Comparison of ENCODE assay signal across 18 cellular contexts in the genomic region with DNA sequence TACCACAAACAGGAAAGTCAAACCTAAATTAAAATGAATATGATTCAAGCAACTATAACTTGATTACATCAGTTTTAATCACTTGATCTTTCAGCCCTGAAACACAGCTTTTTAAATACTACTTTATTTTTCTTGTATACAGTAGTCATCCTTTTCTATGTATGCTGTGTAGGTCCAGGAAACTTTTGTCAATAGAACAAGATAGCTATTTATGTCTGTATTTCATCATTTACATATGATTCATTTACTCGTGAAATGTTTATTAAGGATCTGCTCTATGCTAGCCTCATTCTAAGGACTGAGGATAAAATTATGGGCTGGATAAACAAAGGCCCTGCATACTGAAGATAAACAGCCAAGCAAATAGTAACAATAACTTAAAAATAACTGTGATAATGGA.
"Had no signal": no experiment of that assay in that cellular context is flagged by ENCODE, and none has a peak within 500 bp of the region (broad histone marks: within the 10 kb centered on the region; RNA-seq: fewer than 3 reads in every experiment).

No MANE protein-coding gene starts in this region.

- H3K4me3 ChIP-seq: left ventricle myocardium inferior, neural progenitor cell, uterus had no signal

- H3K4me1 ChIP-seq: left ventricle myocardium inferior, uterus had no signal

- H3K36me3 ChIP-seq: left ventricle myocardium inferior, neural progenitor cell, uterus had no signal

- H3K27ac ChIP-seq: left ventricle myocardium inferior, neural progenitor cell, uterus had no signal

- H3K9me3 ChIP-seq: left ventricle myocardium inferior, uterus had no signal

- DNase-seq: activated CD4-positive, alpha-beta memory T cell treated with anti-CD3 and anti-CD28 coated beads, Interleukin-2, amount 10 ng/mL, durations not matched to agents 7 days and 5 days; activated CD4-positive, alpha-beta T cell treated with anti-CD3 and anti-CD28 coated beads, Interleukin-2, amount 10 ng/mL, durations not matched to agents 24 days and 14 days; activated effector memory CD4-positive, alpha-beta T cell treated with Interleukin-2 at 50 U/mL for 16 hours; activated naive CD4-positive, alpha-beta T cell treated with anti-CD3 and anti-CD28 coated beads, Interleukin-2, amount 50 U/mL, for 16 hours; activated naive CD8-positive, alpha-beta T cell treated with anti-CD3 and anti-CD28 coated beads, Interleukin-2, amount 50 U/mL, for 24 hours; activated T-cell treated with anti-CD3 and anti-CD28 coated beads, Interleukin-2, amount 50 U/mL, for 72 hours; left ventricle myocardium inferior; naive thymus-derived CD8-positive, alpha-beta T cell; posterior cingulate gyrus; small intestine; stimulated activated CD4-positive, alpha-beta T cell treated with anti-CD3 and anti-CD28 coated beads, Interleukin-2, amount 100 ng/mL, for 24 hours; stimulated activated naive B cell treated with anti-CD40 and anti-IgM and Interleukin-4, amounts not matched to agents 10 μg/mL and 1 μg/mL and 100 μg/mL, for 72 hours; T-helper 17 cell; trophoblast cell; uterus had no signal

- ATAC-seq: activated naive CD8-positive, alpha-beta T cell treated with anti-CD3 and anti-CD28 coated beads, Interleukin-2, amount 50 U/mL, for 24 hours; activated T-cell treated with anti-CD3 and anti-CD28 coated beads, Interleukin-2, amount 50 U/mL, for 72 hours; esophagus mucosa; naive thymus-derived CD8-positive, alpha-beta T cell; sciatic nerve; stimulated activated naive B cell treated with anti-CD40 and anti-IgM and Interleukin-4, amounts not matched to agents 10 μg/mL and 1 μg/mL and 100 μg/mL, for 72 hours; T-helper 17 cell had no signal

- H3K27me3 ChIP-seq: neural progenitor cell, uterus had no signal
